8 cellular contexts compared by ENCODE assay signal in the genomic region with DNA sequence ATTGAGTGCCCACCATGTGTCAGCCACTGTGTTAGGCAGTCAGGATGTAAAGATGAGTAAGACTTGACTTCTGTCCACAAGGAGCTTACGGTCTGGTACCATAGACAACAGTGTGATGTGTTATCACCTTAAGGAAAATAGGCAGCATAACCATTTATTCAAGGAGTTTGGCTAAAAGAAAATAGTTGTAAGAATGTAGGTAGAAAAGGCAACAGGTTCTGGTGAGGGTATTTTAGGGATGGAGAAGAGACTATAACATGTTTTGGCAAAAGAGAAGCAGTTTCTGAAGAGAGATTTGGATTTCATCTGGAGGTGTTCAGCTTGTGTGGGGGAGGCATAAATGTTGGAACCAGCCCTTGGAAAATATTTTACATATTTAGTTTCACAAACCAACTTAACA.
"Had no signal": no experiment of that assay in that cellular context is flagged by ENCODE, and none has a peak within 500 bp of the region (broad histone marks: within the 10 kb centered on the region; RNA-seq: fewer than 3 reads in every experiment).

No MANE protein-coding gene starts in this region.

- H3K27ac Mint-ChIP-seq: GM23338, H9, HFFc6 had no signal

- H3K9me3 Mint-ChIP-seq: GM23338, H9, HFFc6 had no signal

- H3K27ac ChIP-seq: HL-60 had no signal

- H3K4me3 Mint-ChIP-seq: GM23338, H9, HFFc6 had no signal

- H3K4me1 Mint-ChIP-seq: GM23338, H9 had no signal

- DNase-seq: H9, HCEC 1CT, HFFc6, IMR-90, KG1 had no signal

- ATAC-seq: GM23338, K562 had no signal

- H3K4me3 ChIP-seq: GM23338, K562 had no signal
